ENCODE assay signal across 8 cellular contexts in the genomic region with DNA sequence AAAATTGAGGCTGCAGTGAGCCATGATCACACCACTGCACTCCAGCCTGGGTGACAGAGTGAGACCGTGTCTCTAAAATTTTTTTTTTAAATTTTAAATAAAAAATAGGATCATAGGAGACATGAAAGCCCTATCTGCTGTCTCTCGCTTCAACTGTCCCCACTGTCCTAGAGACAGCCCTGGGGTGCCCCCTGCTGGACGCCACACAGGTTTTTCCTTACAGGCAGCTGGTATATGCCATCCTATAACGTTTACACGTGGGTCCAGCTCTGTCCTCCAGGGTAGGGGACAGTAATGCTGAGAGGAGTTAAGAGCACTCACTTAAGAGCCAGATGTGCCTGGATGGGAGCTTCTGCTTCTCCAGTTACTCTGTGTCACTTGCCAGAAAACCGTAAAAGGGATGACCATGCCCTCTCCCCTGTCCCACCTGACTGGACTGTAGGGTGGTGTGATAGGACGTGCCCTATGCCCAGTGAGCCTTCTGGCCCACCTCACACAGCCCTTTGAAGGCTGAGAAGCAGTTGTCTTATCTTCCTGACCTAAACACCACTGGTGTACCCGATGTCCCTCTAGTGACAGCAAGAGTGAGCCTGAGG. TPM values are rescaled to one million over a fixed set of nuclear protein-coding genes. Genes with fewer than 3 reads are reported as not detected.
DNase-seq lines count a peak whose midpoint lies in the region; ATAC-seq and TF ChIP-seq lines count a peak whose summit lies in the region.

No MANE protein-coding gene starts in this region.

- H3K9me3 ChIP-seq in adipocyte (ENCODE audit: control insufficient read depth, low read length) (no peaks in the 10 kb centered on the region), left ventricle myocardium inferior (replicated peaks) (no peaks in the 10 kb centered on the region), gastrocnemius medialis (no peaks in the 10 kb centered on the region)

- no peak overlapping the region for H3K4me3 Mint-ChIP-seq in T-cell

- H3K27me3 Mint-ChIP-seq in T-cell, result no peaks in the 10 kb centered on the region

- H3K4me1 ChIP-seq in adipocyte (ENCODE audit: control insufficient read depth, insufficient read depth, low read length), result peaks cover 6% of the 10 kb centered on the region
- H3K4me1 ChIP-seq in left ventricle myocardium inferior, result peaks cover 37% of the 10 kb centered on the region
- H3K4me1 ChIP-seq in gastrocnemius medialis, result peaks cover 10 to 13% of the 10 kb centered on the region in 2 donors

- peaks cover 30% of the 10 kb centered on the region for H3K27me3 ChIP-seq in adipocyte (replicated peaks; ENCODE audit: control insufficient read depth, insufficient read depth, low read length)
- peaks cover 72% of the 10 kb centered on the region for H3K27me3 ChIP-seq in left ventricle myocardium inferior (ENCODE audit: low read depth)
- peaks cover 13 to 24% (median 18%) of the 10 kb centered on the region in 3 donors for H3K27me3 ChIP-seq in gastrocnemius medialis

- TF ChIP-seq POLR2A in gastrocnemius medialis (IDR thresholded peaks at IDR 0.05), result no peak

- ATAC-seq in T-cell (replicated peaks in 1 of 4), result peak; percentile 43 to 59 (median 52)
- ATAC-seq in gastrocnemius medialis, result peak in 1 of 2 donors; percentile 44
- no peak for ATAC-seq in GM18873 (IDR thresholded peaks at IDR 0.05; ENCODE audit: low FRiP score, unreplicated experiment)
- no peak for ATAC-seq in HG03457 (IDR thresholded peaks at IDR 0.05; ENCODE audit: unreplicated experiment)

- H3K36me3 ChIP-seq in adipocyte (ENCODE audit: control insufficient read depth, insufficient read depth, low read length, severe bottlenecking) (no peaks in the 10 kb centered on the region), left ventricle myocardium inferior (no peaks in the 10 kb centered on the region), gastrocnemius medialis (no peaks in the 10 kb centered on the region)

- no peaks in the 10 kb centered on the region for H3K36me3 Mint-ChIP-seq in T-cell

- TF ChIP-seq CTCF in left ventricle myocardium inferior (IDR thresholded peaks at IDR 0.05; ENCODE audit: borderline replicate concordance) (peak; percentile 81), gastrocnemius medialis (IDR thresholded peaks at IDR 0.05 in 4 of 5, conservative IDR thresholded peaks at IDR 0.05 in 1 of 5) (peak; percentile 41 to 72 (median 60))

- H3K4me1 Mint-ChIP-seq in T-cell, result peaks cover 11 to 20% (median 15%) of the 10 kb centered on the region in 3 donors

- no peak overlapping the region for H3K9ac ChIP-seq in adipocyte (ENCODE audit: low read length)

- no peaks in the 10 kb centered on the region for H3K9me3 Mint-ChIP-seq in T-cell

- in situ Hi-C loops in gastrocnemius medialis (cut with MboI; ENCODE audit: low sequenced_read_pairs in 4 of 4), result loop anchor here (10.0 to 25.0 kb wide), 6 partner anchors 308 to 611 kb away; a partner anchor contains a TSS

- H3K4me3 ChIP-seq in adipocyte (ENCODE audit: low read length) (no peak overlapping the region), left ventricle myocardium inferior (no peak overlapping the region), gastrocnemius medialis (no peak overlapping the region)

- CTCF ChIA-PET in T-cell (lab: Charles Lee), result interaction anchor here (0.5 to 3.4 kb wide), 9 partner anchors 9 to 1216 kb away, joined by 3 to 33 read pairs (median 4); a partner anchor contains a TSS

- intact Hi-C loops in left ventricle myocardium inferior (cut with micrococcal nuclease), result loop anchor here (10.0 kb wide), 1 partner anchor 611 kb away; no protein-coding TSS in a partner anchor
- intact Hi-C loops in gastrocnemius medialis (cut with DNase I; ENCODE audit: low total_unique reads), result no loop called here

- H3K27ac ChIP-seq in left ventricle myocardium inferior (replicated peaks) (no peak overlapping the region), gastrocnemius medialis (no peak overlapping the region)

- DNase-seq in GDM1 (lab: John Stamatoyannopoulos, UW), result peak; percentile 56
- peak; percentile 71 for DNase-seq in NCI-H146 (lab: John Stamatoyannopoulos, UW)
- DNase-seq in T-cell, result peak; percentile 54 to 83 (median 74)
- peak; percentile 88 for DNase-seq in adipocyte (ENCODE audit: low read depth)
- peak; percentile 80 for DNase-seq in left ventricle myocardium inferior
- DNase-seq in gastrocnemius medialis, result peak; percentile 25 to 64

- POLR2A ChIA-PET in T-cell (lab: Charles Lee), result interaction anchor here in 1 of 2 donors (0.5 to 0.6 kb wide), 2 partner anchors 25 to 446 kb away, joined by 3 read pairs; no protein-coding TSS in a partner anchor

- H3K27ac Mint-ChIP-seq in T-cell, result no peak overlapping the region

RNA-seq across cellular contexts. Expression of a gene that starts 8.5 kb away (rescaled TPM):
- total RNA-seq in T-cell, result 1 to 10 TPM; 4.7 to 8.4 (median 6.3) TPM
- 1.9 TPM for total RNA-seq in left ventricle myocardium inferior
- total RNA-seq in gastrocnemius medialis, result 10 to 100 TPM in 1 of 4 donors, 1 to 10 TPM in 3; 2.0 to 20.8 (median 4.8) TPM

RNA-seq across cellular contexts. Expression of a gene that starts 8.9 kb away (rescaled TPM):
- 10 to 100 TPM; 46.7 to 64.5 (median 54.3) TPM for total RNA-seq in T-cell
- total RNA-seq in left ventricle myocardium inferior, result 20.2 TPM
- 1 to 10 TPM; 1.7 to 9.4 (median 5.4) TPM for total RNA-seq in gastrocnemius medialis

RNA-seq across cellular contexts. Expression of a gene that starts 18.2 kb away (rescaled TPM):
- total RNA-seq in T-cell, result 1 to 10 TPM; 2.6 to 7.8 (median 6.0) TPM
- total RNA-seq in left ventricle myocardium inferior, result 10.3 TPM
- 10 to 100 TPM; 15.7 to 34.4 (median 25.5) TPM for total RNA-seq in gastrocnemius medialis

RNA-seq across cellular contexts. Expression of a gene that starts 35.2 kb away (rescaled TPM):
- total RNA-seq in T-cell, result 10 to 100 TPM; 22.4 to 28.5 (median 24.0) TPM
- 17.2 TPM for total RNA-seq in left ventricle myocardium inferior
- 10 to 100 TPM; 41.2 to 57.4 (median 46.9) TPM for total RNA-seq in gastrocnemius medialis

RNA-seq across cellular contexts. Expression of a gene that starts 45.7 kb away (rescaled TPM):
- total RNA-seq in T-cell, result 1 to 10 TPM in 1 of 5 donors, under 1 TPM in 4; 0.18 to 2.0 (median 0.23) TPM
- 0.05 TPM for total RNA-seq in left ventricle myocardium inferior
- not detected for total RNA-seq in gastrocnemius medialis

Comparison
In these comparisons a context has a peak if more than half of its experiments do, and no peak if none do; other contexts are left out.
1. ATAC-seq: peak in T-cell (4 of 4); none in GM18873 (single experiment) and HG03457 (single experiment).
2. Peak in every context shown above with its lines, with median percentiles within 50 percentile points of each other: DNase-seq.